8 cellular contexts compared by ENCODE assay signal in the genomic region with DNA sequence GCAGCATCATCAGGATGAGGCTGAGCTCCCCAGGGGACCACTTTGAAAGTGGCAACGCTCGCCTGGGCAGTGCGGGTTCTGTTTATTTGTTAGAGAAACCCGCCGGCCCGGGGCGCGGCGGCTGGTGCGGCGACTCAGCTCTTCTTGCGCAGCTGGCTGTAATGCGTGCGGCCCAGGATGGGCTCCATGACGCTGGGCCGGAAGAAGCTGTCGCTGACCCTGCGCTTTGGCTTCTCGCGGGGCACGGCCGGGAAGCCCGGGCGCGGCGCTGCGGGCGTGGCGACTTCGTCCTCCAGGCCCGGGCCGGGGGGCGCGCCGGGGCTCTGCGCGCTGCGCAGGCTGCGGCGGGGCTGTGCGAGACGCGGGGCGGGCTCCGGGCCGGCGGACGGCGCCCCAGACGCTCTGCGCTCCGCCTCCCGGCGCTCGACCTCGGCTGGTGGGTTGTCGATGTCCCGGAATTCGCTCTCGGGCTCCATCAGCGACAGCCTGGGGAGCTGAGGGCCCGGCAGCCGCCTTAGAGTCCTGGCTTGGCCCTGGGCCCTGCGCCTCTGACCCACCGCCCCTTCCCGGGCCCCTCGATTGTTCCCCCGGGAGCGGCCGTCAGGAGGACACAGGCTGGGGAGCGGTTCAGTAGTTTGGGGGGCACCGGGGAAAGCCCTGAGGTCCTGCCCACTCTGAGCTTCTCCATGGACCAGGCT. TPM values are rescaled to one million over a fixed set of nuclear protein-coding genes. Genes with fewer than 3 reads are reported as not detected.
DNase-seq lines count a peak whose midpoint lies in the region; ATAC-seq and TF ChIP-seq lines count a peak whose summit lies in the region.

No MANE protein-coding gene starts in this region.

- in situ Hi-C loops in astrocyte of the cerebellum (cut with HindIII; ENCODE audit: low sequenced_read_pairs): no loop called here

- H3K9me2 ChIP-seq in Karpas-422 (replicated peaks; ENCODE audit: insufficient read depth, low read length): no peaks in the 10 kb centered on the region

- H3K36me3 ChIP-seq in Karpas-422 (ENCODE audit: insufficient read depth, low read length) (no peaks in the 10 kb centered on the region), iPS-15b (ENCODE audit: control insufficient read depth, insufficient read depth, low read length) (no peaks in the 10 kb centered on the region), skeletal muscle tissue (ENCODE audit: control insufficient read depth in 3 of 3, insufficient read depth in 3 of 3, low read length in 3 of 3) (no peaks in the 10 kb centered on the region)

- H3K4me3 ChIP-seq in Karpas-422 (ENCODE audit: low read length): 0 out of 2 replicates have a peak overlapping the region, but pooled peaks have one; percentile 36
- peak overlapping the region; percentile 25 for H3K4me3 ChIP-seq in astrocyte of the cerebellum (ENCODE audit: low read depth, low read length)
- peak overlapping the region; percentile 32 for H3K4me3 ChIP-seq in iPS-15b (ENCODE audit: low read depth, low read length)
- peak overlapping the region; percentile 48 to 63 (median 61) for H3K4me3 ChIP-seq in skeletal muscle tissue (ENCODE audit: low read length in 3 of 3)

- H3K9ac ChIP-seq in Karpas-422 (ENCODE audit: low read length): no peak overlapping the region
- H3K9ac ChIP-seq in iPS-15b (ENCODE audit: low read depth, low read length): no peak overlapping the region
- H3K9ac ChIP-seq in skeletal muscle tissue (ENCODE audit: low read depth in 1 of 3, low read length in 3 of 3): peak overlapping the region; percentile 65 to 76 (median 70)

- H3K79me2 ChIP-seq in Karpas-422 (ENCODE audit: low read length): no peaks in the 10 kb centered on the region

- DNase-seq in ELR (ENCODE audit: low read depth): peak; percentile 75
- DNase-seq in Karpas-422: no peak
- no peak for DNase-seq in astrocyte of the cerebellum (ENCODE audit: low read depth)
- DNase-seq in H4 (ENCODE audit: low spot score): no peak

- no peaks in the 10 kb centered on the region for H3K4me1 ChIP-seq in Karpas-422 (ENCODE audit: low read length)
- H3K4me1 ChIP-seq in iPS-15b (ENCODE audit: control insufficient read depth, insufficient read depth, low read length): peaks cover 4% of the 10 kb centered on the region
- H3K4me1 ChIP-seq in skeletal muscle tissue (ENCODE audit: control insufficient read depth in 3 of 3, insufficient read depth in 3 of 3, low read length in 3 of 3): peaks cover 17 to 21% (median 19%) of the 10 kb centered on the region in 3 donors

- no peaks in the 10 kb centered on the region for H4K20me1 ChIP-seq in Karpas-422 (ENCODE audit: insufficient read depth, low read depth, low read length)

- no peaks in the 10 kb centered on the region for H3K27me3 ChIP-seq in Karpas-422 (ENCODE audit: low read length)
- H3K27me3 ChIP-seq in iPS-15b (ENCODE audit: control insufficient read depth, insufficient read depth, low read length): peaks cover 12% of the 10 kb centered on the region
- no peaks in the 10 kb centered on the region for H3K27me3 ChIP-seq in skeletal muscle tissue (ENCODE audit: control insufficient read depth in 3 of 3, insufficient read depth in 3 of 3, low read length in 3 of 3)

- ATAC-seq in HG03159 (IDR thresholded peaks at IDR 0.05; ENCODE audit: unreplicated experiment) (no peak), HG03045 (IDR thresholded peaks at IDR 0.05; ENCODE audit: unreplicated experiment) (no peak)

- H3K9me3 ChIP-seq in Karpas-422 (ENCODE audit: low read length) (no peaks in the 10 kb centered on the region), iPS-15b (ENCODE audit: control insufficient read depth, insufficient read depth, low read length) (no peaks in the 10 kb centered on the region), skeletal muscle tissue (ENCODE audit: control insufficient read depth in 3 of 3, low read length in 3 of 3) (no peaks in the 10 kb centered on the region)

- H3K27ac ChIP-seq in Karpas-422 (ENCODE audit: low read length) (no peak overlapping the region), skeletal muscle tissue (ENCODE audit: low read depth, low read length) (peak overlapping the region; percentile 79)

- no peak for TF ChIP-seq CTCF in astrocyte of the cerebellum (IDR thresholded peaks at IDR 0.05; ENCODE audit: low read depth, low read length, missing control alignments)

- H3K4me2 ChIP-seq in Karpas-422 (ENCODE audit: low read depth, low read length, poor library complexity, severe bottlenecking): peak overlapping the region; percentile 32

- H2AFZ ChIP-seq in Karpas-422 (ENCODE audit: low read length): no peak overlapping the region

RNA-seq across cellular contexts. Expression of a gene that starts 10.3 kb away (rescaled TPM):
- total RNA-seq in Karpas-422 (2014; rRNA removed; shearing (Covaris generic); ENCODE audit: low replicate concordance): not detected in 2 replicates
- total RNA-seq in skeletal muscle tissue: 4.7 TPM
- total RNA-seq in H4 (2014; rRNA removed; shearing (Covaris generic)): 3.3 and 3.6 TPM in 2 replicates

RNA-seq across cellular contexts. Expression of a gene that starts 13.6 kb away (rescaled TPM):
- total RNA-seq in Karpas-422 (2014; rRNA removed; shearing (Covaris generic); ENCODE audit: low replicate concordance): not detected in 2 replicates
- 39.7 TPM for total RNA-seq in skeletal muscle tissue
- total RNA-seq in H4 (2014; rRNA removed; shearing (Covaris generic)): 0.04 and 0.19 TPM in 2 replicates

RNA-seq across cellular contexts. Expression of a gene that starts 25.0 kb away (rescaled TPM):
- total RNA-seq in Karpas-422 (2014; rRNA removed; shearing (Covaris generic); ENCODE audit: low replicate concordance): not detected in 2 replicates
- total RNA-seq in skeletal muscle tissue: 8.9 TPM
- total RNA-seq in H4 (2014; rRNA removed; shearing (Covaris generic)): 7.2 and 13.3 TPM in 2 replicates

RNA-seq across cellular contexts. Expression of a gene that starts 25.0 kb away (rescaled TPM):
- not detected in 2 replicates for total RNA-seq in Karpas-422 (2014; rRNA removed; shearing (Covaris generic); ENCODE audit: low replicate concordance)
- total RNA-seq in skeletal muscle tissue: not detected
- 0.35 TPM in 1 of 2 replicates, not detected in the other for total RNA-seq in H4 (2014; rRNA removed; shearing (Covaris generic))

Comparison
In these comparisons a context has a peak if more than half of its experiments do, and no peak if none do; other contexts are left out.
1. H3K9ac ChIP-seq: peak in skeletal muscle tissue (3 of 3); none in Karpas-422 (single experiment) and iPS-15b (single experiment).
2. RNA of a gene that starts 13.6 kb away (total RNA-seq): 39.7 TPM in skeletal muscle tissue (single experiment); 0.04 to 0.19 TPM in H4 and not detected in Karpas-422; every median in the first group is over 10 times any median in the second.
3. Peak in every context shown above with its lines, with median percentiles within 50 percentile points of each other: H3K4me3 ChIP-seq.